ENCODE assay signal across 1 cellular context in genomic region chr5:452856-453710, GRCh38.
TF ChIP-seq lines count a peak whose summit lies in the region.

No MANE protein-coding gene starts in this region.

TF ChIP-seq in IMR-90, 13 proteins besides CTCF, POLR2A, EP300 and RAD21 (continued from another document):
- no peak for TF ChIP-seq USF2 (IDR thresholded peaks at IDR 0.05; ENCODE audit: low read depth, low read length)
- no peak for TF ChIP-seq SMC3 (IDR thresholded peaks at IDR 0.05; ENCODE audit: low read depth, low read length)
- TF ChIP-seq MAFK (IDR thresholded peaks at IDR 0.05; ENCODE audit: low read depth, low read length) = no peak
- no peak for TF ChIP-seq NFE2L2 (IDR thresholded peaks at IDR 0.05; ENCODE audit: low read depth, low read length)
- TF ChIP-seq MAZ (IDR thresholded peaks at IDR 0.05; ENCODE audit: borderline replicate concordance, low read depth, low read length) = no peak
- TF ChIP-seq RFX5 (IDR thresholded peaks at IDR 0.05; ENCODE audit: low read depth, low read length) = no peak
- TF ChIP-seq MXI1 (IDR thresholded peaks at IDR 0.05; ENCODE audit: borderline replicate concordance, low read depth, low read length) = no peak
- no peak for TF ChIP-seq FOS (IDR thresholded peaks at IDR 0.05; ENCODE audit: low read depth, low read length)
- TF ChIP-seq RCOR1 (IDR thresholded peaks at IDR 0.05; ENCODE audit: insufficient replicate concordance, low read length) = no peak
- no peak for TF ChIP-seq CEBPB (IDR thresholded peaks at IDR 0.05; ENCODE audit: low read depth, low read length)
